Comparison of ENCODE assay signal across 8 cellular contexts in genomic region chr3:66038726-66039589, GRCh38. TPM values are rescaled to one million over a fixed set of nuclear protein-coding genes. Genes with fewer than 3 reads are reported as not detected.
A peak's percentile ranks its signal among the peaks of the same experiment; 100 is the strongest.
DNase-seq lines count a peak whose midpoint lies in the region; ATAC-seq and TF ChIP-seq lines count a peak whose summit lies in the region.

MAGI1 (minus strand) TSS chr3:66038918; CDS start chr3:66038308, 610 bp downstream.

- no peaks in the 10 kb centered on the region for H3K9me2 ChIP-seq in neural cell (ENCODE audit: insufficient read depth, low read length)

- no peaks in the 10 kb centered on the region for H4K20me1 ChIP-seq in neural cell (ENCODE audit: insufficient read depth)

- no peaks in the 10 kb centered on the region for H3K9me3 Mint-ChIP-seq in activated T-helper 1 cell treated with anti-CD3 and anti-CD28 coated beads, Interleukin-12 subunit alpha, Interleukin-12 subunit beta, Interleukin-2, Interleukin-4 antibody, amounts not matched to agents 30 ng/mL and 10 ng/mL and 1 ng/mL, durations not matched to agents 14 hours and 24 hours and 36 hours

- H3K4me2 ChIP-seq in neural cell (ENCODE audit: low read length), result peak within 1 kb of the TSS; percentile 64

- TF ChIP-seq POLR2A in gastroesophageal sphincter (IDR thresholded peaks at IDR 0.05), result peak; percentile 46 to 59

- no peaks in the 10 kb centered on the region for H3F3A ChIP-seq in neural cell (ENCODE audit: insufficient read depth, low read length, poor library complexity, severe bottlenecking)

- peak within 1 kb of the TSS; percentile 59 to 83 for H3K4me3 ChIP-seq in gastroesophageal sphincter
- H3K4me3 ChIP-seq in neural cell (ENCODE audit: low read length), result peak within 1 kb of the TSS; percentile 92

- TF ChIP-seq CTCF in gastroesophageal sphincter (IDR thresholded peaks at IDR 0.05), result peak in 1 of 4 experiments; percentile 24
- TF ChIP-seq CTCF in neural cell (IDR thresholded peaks at IDR 0.05; ENCODE audit: poor library complexity, severe bottlenecking), result no peak

- peaks cover 8% of the 10 kb centered on the region for H3K4me1 Mint-ChIP-seq in activated T-helper 1 cell treated with anti-CD3 and anti-CD28 coated beads, Interleukin-12 subunit alpha, Interleukin-12 subunit beta, Interleukin-2, Interleukin-4 antibody, amounts not matched to agents 30 ng/mL and 10 ng/mL and 1 ng/mL, durations not matched to agents 14 hours and 24 hours and 36 hours (ENCODE audit: low read depth)

- peak within 1 kb of the TSS; percentile 79 for H2AFZ ChIP-seq in neural cell (ENCODE audit: low read depth, low read length)

- no peaks in the 10 kb centered on the region for H3K36me3 ChIP-seq in gastroesophageal sphincter
- H3K36me3 ChIP-seq in neural cell (ENCODE audit: insufficient read depth, low read length), result no peaks in the 10 kb centered on the region

- H3K27ac ChIP-seq in gastroesophageal sphincter (peak within 1 kb of the TSS; percentile 72 to 96 (median 94)), neural cell (ENCODE audit: low read length) (peak within 1 kb of the TSS; percentile 47)

- H3K27me3 Mint-ChIP-seq in activated T-helper 1 cell treated with anti-CD3 and anti-CD28 coated beads, Interleukin-12 subunit alpha, Interleukin-12 subunit beta, Interleukin-2, Interleukin-4 antibody, amounts not matched to agents 30 ng/mL and 10 ng/mL and 1 ng/mL, durations not matched to agents 14 hours and 24 hours and 36 hours (ENCODE audit: insufficient read depth), result peaks cover 62% of the 10 kb centered on the region

- peak within 1 kb of the TSS; percentile 75 for H3K27ac Mint-ChIP-seq in activated T-helper 1 cell treated with anti-CD3 and anti-CD28 coated beads, Interleukin-12 subunit alpha, Interleukin-12 subunit beta, Interleukin-2, Interleukin-4 antibody, amounts not matched to agents 30 ng/mL and 10 ng/mL and 1 ng/mL, durations not matched to agents 14 hours and 24 hours and 36 hours

- ATAC-seq in GM19397 (IDR thresholded peaks at IDR 0.05; ENCODE audit: unreplicated experiment) (peak; percentile 63), HG03469 (IDR thresholded peaks at IDR 0.05; ENCODE audit: unreplicated experiment) (peak; percentile 61), gastroesophageal sphincter (peak; percentile 93)

- no peak for TF ChIP-seq EP300 in gastroesophageal sphincter (IDR thresholded peaks at IDR 0.05)
- no peak for TF ChIP-seq EP300 in neural cell (conservative IDR thresholded peaks at IDR 0.05; ENCODE audit: poor library complexity, severe bottlenecking)

- H3K79me2 ChIP-seq in neural cell (replicated peaks; ENCODE audit: insufficient read depth, low read length), result peaks cover 8% of the 10 kb centered on the region

- peak within 1 kb of the TSS; percentile 94 for H3K4me3 Mint-ChIP-seq in activated T-helper 1 cell treated with anti-CD3 and anti-CD28 coated beads, Interleukin-12 subunit alpha, Interleukin-12 subunit beta, Interleukin-2, Interleukin-4 antibody, amounts not matched to agents 30 ng/mL and 10 ng/mL and 1 ng/mL, durations not matched to agents 14 hours and 24 hours and 36 hours

- H3K9me3 ChIP-seq in gastroesophageal sphincter (no peaks in the 10 kb centered on the region), neural cell (ENCODE audit: low read length) (no peaks in the 10 kb centered on the region)

- peak; percentile 47 for TF ChIP-seq RAD21 in neural cell (conservative IDR thresholded peaks at IDR 0.05)

- intact Hi-C loops in activated T-helper 1 cell treated with anti-CD3 and anti-CD28 coated beads, Interleukin-12 subunit alpha, Interleukin-12 subunit beta, Interleukin-2, Interleukin-4 antibody, amounts not matched to agents 30 ng/mL and 10 ng/mL and 1 ng/mL, durations not matched to agents 14 hours and 24 hours and 36 hours (cut with micrococcal nuclease), result loop anchor here (2.0 to 10.0 kb wide), 3 partner anchors 182 to 466 kb away; partner anchors contain the start of genes LRIG1 and SLC25A26

- H3K36me3 Mint-ChIP-seq in activated T-helper 1 cell treated with anti-CD3 and anti-CD28 coated beads, Interleukin-12 subunit alpha, Interleukin-12 subunit beta, Interleukin-2, Interleukin-4 antibody, amounts not matched to agents 30 ng/mL and 10 ng/mL and 1 ng/mL, durations not matched to agents 14 hours and 24 hours and 36 hours (ENCODE audit: low read depth), result peaks cover 2% of the 10 kb centered on the region

- no peaks in the 10 kb centered on the region for H3K27me3 ChIP-seq in gastroesophageal sphincter
- H3K27me3 ChIP-seq in neural cell (ENCODE audit: insufficient read depth, low read depth, low read length), result peaks cover 16% of the 10 kb centered on the region

- peaks cover 0 to 42% (median 4%) of the 10 kb centered on the region in 3 donors for H3K4me1 ChIP-seq in gastroesophageal sphincter

- DNase-seq in COR-L47 (lab: John Stamatoyannopoulos, UW) (peak; percentile 81), NCI-H524 (lab: John Stamatoyannopoulos, UW) (peak; percentile 79 to 94), ureter (ENCODE audit: low spot score) (peak; percentile 91)
- DNase-seq in activated T-helper 1 cell treated with anti-CD3 and anti-CD28 coated beads, Interleukin-12 subunit alpha, Interleukin-12 subunit beta, Interleukin-2, Interleukin-4 antibody, amounts not matched to agents 30 ng/mL and 10 ng/mL and 1 ng/mL, durations not matched to agents 14 hours and 24 hours and 36 hours (ENCODE audit: low spot score), result peak; percentile 12

- H3K9ac ChIP-seq in neural cell (ENCODE audit: low read length), result peak within 1 kb of the TSS; percentile 64

- WGBS in gastroesophageal sphincter (ENCODE audit: low coverage in 1 of 2), 2 donors, result 0 to 1% methylated on average over 6 to 19 of the region's 73 CpGs

TF ChIP-seq in neural cell, 6 proteins besides CTCF, POLR2A, EP300 and RAD21:
- TF ChIP-seq MXI1 (conservative IDR thresholded peaks at IDR 0.05; ENCODE audit: poor library complexity, severe bottlenecking) (peak; percentile 62), POLR2AphosphoS5 (IDR thresholded peaks at IDR 0.05) (no peak), REST (IDR thresholded peaks at IDR 0.05; ENCODE audit: borderline replicate concordance) (peak; percentile 2)

RNA-seq across cellular contexts. Expression of gene MAGI1, which starts in this region (rescaled TPM):
- 0.69 and 0.75 TPM in 2 replicates for total RNA-seq in activated T-helper 1 cell treated with anti-CD3 and anti-CD28 coated beads, Interleukin-12 subunit alpha, Interleukin-12 subunit beta, Interleukin-2, Interleukin-4 antibody, amounts not matched to agents 30 ng/mL and 10 ng/mL and 1 ng/mL, durations not matched to agents 14 hours and 24 hours and 36 hours
- total RNA-seq in gastroesophageal sphincter (10 to 100 TPM; 17.2 to 40.8 (median 28.1) TPM), ureter (45.5 TPM)
- 44.7 and 47.5 TPM in 2 replicates for polyA plus RNA-seq in neural cell
- 149 and 183 TPM in 2 replicates for polyA minus RNA-seq in neural cell

Comparison
In these comparisons a context has a peak if more than half of its experiments do, and no peak if none do; other contexts are left out.
1. Peak in every context shown above with its lines: DNase-seq, ATAC-seq, H3K4me3 ChIP-seq and H3K27ac ChIP-seq.
2. RNA of gene MAGI1 (total RNA-seq): 45.5 TPM in ureter (single experiment) and 17.2 to 40.8 TPM in gastroesophageal sphincter; 0.69 to 0.75 TPM in activated T-helper 1 cell treated with anti-CD3 and anti-CD28 coated beads, Interleukin-12 subunit alpha, Interleukin-12 subunit beta, Interleukin-2, Interleukin-4 antibody, amounts not matched to agents 30 ng/mL and 10 ng/mL and 1 ng/mL, durations not matched to agents 14 hours and 24 hours and 36 hours; every median in the first group is over 10 times any median in the second.
3. Peak in DNase-seq in activated T-helper 1 cell treated with anti-CD3 and anti-CD28 coated beads, Interleukin-12 subunit alpha, Interleukin-12 subunit beta, Interleukin-2, Interleukin-4 antibody, amounts not matched to agents 30 ng/mL and 10 ng/mL and 1 ng/mL, durations not matched to agents 14 hours and 24 hours and 36 hours; RNA of the gene not detected or under 1 TPM.
4. DNase-seq: peak in every context shown above with its lines; median percentile 91 in ureter; 86 in NCI-H524; 81 in COR-L47; 12 in activated T-helper 1 cell treated with anti-CD3 and anti-CD28 coated beads, Interleukin-12 subunit alpha, Interleukin-12 subunit beta, Interleukin-2, Interleukin-4 antibody, amounts not matched to agents 30 ng/mL and 10 ng/mL and 1 ng/mL, durations not matched to agents 14 hours and 24 hours and 36 hours.